ENCODE assay signal across 1 cellular context in the genomic region with DNA sequence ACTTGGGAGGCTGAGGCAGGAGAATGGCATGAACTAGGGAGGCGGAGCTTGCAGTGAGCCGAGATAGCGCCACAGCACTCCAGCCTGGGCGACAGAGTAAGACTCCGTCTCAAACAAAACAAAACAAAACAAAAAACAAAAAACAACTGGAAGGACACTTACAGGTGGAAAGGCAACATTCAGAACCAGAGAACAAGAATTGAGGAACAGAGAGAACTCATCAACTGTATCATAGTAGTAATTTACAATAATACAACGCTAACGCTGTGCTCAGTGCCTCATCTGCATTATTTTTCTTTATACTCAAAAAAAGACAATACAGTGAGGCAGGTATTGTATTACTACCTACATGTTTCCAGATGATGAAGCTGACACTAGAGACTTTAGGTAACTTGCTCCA.
TF ChIP-seq lines count a peak whose summit lies in the region.

No MANE protein-coding gene starts in this region.

TF ChIP-seq in GM12891, 5 proteins besides CTCF, POLR2A, EP300 and RAD21:
- peak; percentile 76 for TF ChIP-seq SPI1 (IDR thresholded peaks at IDR 0.05; ENCODE audit: low read depth, low read length)
